27 cellular contexts compared by ENCODE assay signal in the genomic region with DNA sequence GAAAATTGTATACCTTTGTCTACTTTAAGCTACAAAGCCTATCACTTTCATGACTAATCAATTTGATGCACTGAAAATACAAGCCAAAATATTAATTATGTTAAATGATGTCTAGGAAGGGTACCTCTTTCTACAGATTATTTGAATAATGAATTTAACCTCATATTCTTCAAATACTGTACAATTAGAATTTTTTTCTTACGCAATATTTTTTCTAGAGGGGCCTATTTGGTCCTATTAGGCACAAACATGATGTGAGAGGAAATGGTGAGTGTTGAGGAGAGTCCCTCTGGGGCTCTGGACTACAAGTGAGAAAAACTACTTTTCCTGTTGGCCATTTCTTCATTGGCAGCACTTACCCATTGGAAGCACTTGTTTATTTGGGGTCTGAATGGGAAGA. TPM values are rescaled to one million over a fixed set of nuclear protein-coding genes. Genes with fewer than 3 reads are reported as not detected.
"Had no signal": no experiment of that assay in that cellular context is flagged by ENCODE, and none has a peak within 500 bp of the region (broad histone marks: within the 10 kb centered on the region; RNA-seq: fewer than 3 reads in every experiment).

No MANE protein-coding gene starts in this region.

- H3K27me3 ChIP-seq: suprapubic skin, testis, thyroid gland, tibial artery, tibial nerve, transverse colon, upper lobe of left lung, uterus, vagina had no signal

- H3K4me3 ChIP-seq: stomach, suprapubic skin, testis, thoracic aorta, thyroid gland, tibial artery, tibial nerve, transverse colon, upper lobe of left lung, upper lobe of right lung, uterus, vagina had no signal

- FAIRE-seq: urothelium cell line had no signal

- DNase-seq: stimulated activated CD4-positive, alpha-beta T cell treated with anti-CD3 and anti-CD28 coated beads, Interleukin-2, amount 100 ng/mL, for 48 hours; stimulated activated CD4-positive, alpha-beta T cell treated with anti-CD3 and anti-CD28 coated beads, Interleukin-4, amount 100 ng/mL, for 1 hour; stimulated activated CD4-positive, alpha-beta T cell treated with anti-CD3 and anti-CD28 coated beads, Interleukin-4, amount 100 ng/mL, for 24 hours; stimulated activated CD4-positive, alpha-beta T cell treated with anti-CD3 and anti-CD28 coated beads, Interleukin-4, amount 100 ng/mL, for 4 hours; stimulated activated CD8-positive, alpha-beta memory T cell treated with anti-CD3 and anti-CD28 coated beads, Interleukin-4, amount 100 ng/mL, for 48 hours; stimulated activated naive B cell treated with anti-CD40 and anti-IgM and Interleukin-4, amounts not matched to agents 10 μg/mL and 1 μg/mL and 100 μg/mL, for 72 hours; stimulated activated naive CD4-positive, alpha-beta T cell; stimulated activated naive CD4-positive, alpha-beta T cell treated with Interleukin-2 at 50 U/mL for 16 hours; stimulated activated naive CD8-positive, alpha-beta T cell treated with anti-CD3 and anti-CD28 coated beads, Interleukin-15, amount 100 ng/mL, for 72 hours; stimulated activated naive CD8-positive, alpha-beta T cell treated with anti-CD3 and anti-CD28 coated beads, Interleukin-15, Interleukin-2, amounts not matched to agents 100 U/mL and 50 U/mL, for 24 hours; stomach; substantia nigra; testis; thyroid gland; tibial artery; transverse colon; trophoblast cell; upper lobe of left lung; upper lobe of right lung; uterus had no signal

- H3K9me3 ChIP-seq: stomach, suprapubic skin, testis, thoracic aorta, thyroid gland, tibial artery, tibial nerve, transverse colon, upper lobe of left lung, upper lobe of right lung, uterus, vagina had no signal

- H3K4me1 ChIP-seq: suprapubic skin, testis, upper lobe of right lung had no signal

- H3K27ac ChIP-seq: stomach, suprapubic skin, testis, thoracic aorta, thyroid gland, tibial artery, tibial nerve, transverse colon, upper lobe of left lung, upper lobe of right lung, uterus, vagina had no signal

- ATAC-seq: stimulated activated effector memory CD8-positive, alpha-beta T cell treated with anti-CD3 and anti-CD28 coated beads, Interleukin-12 subunit alpha, Interleukin-12 subunit beta, amount 100 ng/mL, for 72 hours; stimulated activated memory B cell treated with anti-CD40 and anti-IgM and Interleukin-4, amounts not matched to agents 10 μg/mL and 1 μg/mL and 100 μg/mL, for 72 hours; stimulated activated naive B cell treated with anti-CD40 and anti-IgM and Interleukin-4, amounts not matched to agents 10 μg/mL and 1 μg/mL and 100 μg/mL, for 72 hours; stimulated activated naive CD8-positive, alpha-beta T cell treated with anti-CD3 and anti-CD28 coated beads, Interleukin-15, amount 100 ng/mL, for 72 hours; stimulated activated naive CD8-positive, alpha-beta T cell treated with anti-CD3 and anti-CD28 coated beads, Interleukin-15, Interleukin-2, amounts not matched to agents 100 U/mL and 50 U/mL, for 24 hours; upper lobe of right lung had no signal

- H3K36me3 ChIP-seq: stomach, suprapubic skin, thoracic aorta, thyroid gland, tibial artery, tibial nerve, transverse colon, upper lobe of left lung, upper lobe of right lung, uterus, vagina had no signal

RNA-seq across cellular contexts. Expression of a gene that starts 5.4 kb away (rescaled TPM):
- total RNA-seq: thoracic aorta, tibial nerve, vagina had no signal
